In genomic region chr6:29649701-29650673, GRCh38 we compare ENCODE assay signal across 1 cellular context.
TF ChIP-seq lines count a peak whose summit lies in the region.

No MANE protein-coding gene starts in this region.

TF ChIP-seq in HepG2, 621 proteins besides CTCF, POLR2A, EP300 and RAD21 (continued from another document and continues in another):
- TF ChIP-seq MLX (CRISPR knock-in tag; IDR thresholded peaks at IDR 0.05) = no peak
- TF ChIP-seq ZNF7 (CRISPR knock-in tag; IDR thresholded peaks at IDR 0.05) = no peak
- no peak for TF ChIP-seq IKZF5 (CRISPR knock-in tag; IDR thresholded peaks at IDR 0.05)
- 0 out of 2 replicates have a peak, but pooled peaks have one; percentile 51 for TF ChIP-seq MED13 (CRISPR knock-in tag; IDR thresholded peaks at IDR 0.05)
- no peak for TF ChIP-seq GLMP (CRISPR knock-in tag; IDR thresholded peaks at IDR 0.05; ENCODE audit: borderline replicate concordance)
- no peak for TF ChIP-seq ZNF605 (CRISPR knock-in tag; IDR thresholded peaks at IDR 0.05)
- TF ChIP-seq HIVEP1 (CRISPR knock-in tag; IDR thresholded peaks at IDR 0.05) = no peak
- TF ChIP-seq POLR2G (IDR thresholded peaks at IDR 0.05; ENCODE audit: low read depth, low read length) = no peak
- TF ChIP-seq ZNF292 (CRISPR knock-in tag; IDR thresholded peaks at IDR 0.05; ENCODE audit: borderline replicate concordance, low read depth) = peak; percentile 49; the same call in 1 of the 2 replicates
- TF ChIP-seq KMT2B (CRISPR knock-in tag; IDR thresholded peaks at IDR 0.05) = no peak
- TF ChIP-seq HNF4G (IDR thresholded peaks at IDR 0.05; ENCODE audit: borderline replicate concordance, low read depth, low read length) = no peak
- no peak for TF ChIP-seq HNF4G (CRISPR knock-in tag; IDR thresholded peaks at IDR 0.05; ENCODE audit: borderline replicate concordance, low read depth)
- TF ChIP-seq XRCC5 (optimal IDR thresholded peaks at IDR 0.05; ENCODE audit: low read length) = peak; percentile 98
- no peak for TF ChIP-seq ZNF282 (IDR thresholded peaks at IDR 0.05; ENCODE audit: partially characterized antibody)
- no peak for TF ChIP-seq ZNF660 (CRISPR knock-in tag; IDR thresholded peaks at IDR 0.05; ENCODE audit: borderline replicate concordance, low read depth)
- peak; percentile 62; the same call in 1 of the 2 replicates for TF ChIP-seq SAP130 (CRISPR knock-in tag; IDR thresholded peaks at IDR 0.05; ENCODE audit: low read depth)
- no peak for TF ChIP-seq ZFP1 (CRISPR knock-in tag; IDR thresholded peaks at IDR 0.05)
- 0 out of 2 replicates have a peak, but pooled peaks have one; percentile 8 for TF ChIP-seq STAG1 (CRISPR knock-in tag; IDR thresholded peaks at IDR 0.05)
- no peak for TF ChIP-seq HMGA1 (CRISPR knock-in tag; conservative IDR thresholded peaks at IDR 0.05)
- no peak for TF ChIP-seq ZNF589 (CRISPR knock-in tag; conservative IDR thresholded peaks at IDR 0.05)
- no peak for TF ChIP-seq ATF7-NPFF (CRISPR knock-in tag; IDR thresholded peaks at IDR 0.05; ENCODE audit: low read depth)
- no peak for TF ChIP-seq KLF12 (CRISPR knock-in tag; IDR thresholded peaks at IDR 0.05; ENCODE audit: borderline replicate concordance)
- TF ChIP-seq ZNF850 (CRISPR knock-in tag; conservative IDR thresholded peaks at IDR 0.05) = no peak
- no peak for TF ChIP-seq SMARCE1 (IDR thresholded peaks at IDR 0.05; ENCODE audit: borderline replicate concordance)
- no peak for TF ChIP-seq SOX6 (IDR thresholded peaks at IDR 0.05)
- no peak for TF ChIP-seq SOX6 (CRISPR knock-in tag; IDR thresholded peaks at IDR 0.05)
- TF ChIP-seq ZNF224 (CRISPR knock-in tag; IDR thresholded peaks at IDR 0.05) = no peak
- no peak for TF ChIP-seq PRDM10 (CRISPR knock-in tag; IDR thresholded peaks at IDR 0.05; ENCODE audit: low read depth)
- no peak for TF ChIP-seq TSC22D2 (CRISPR knock-in tag; IDR thresholded peaks at IDR 0.05; ENCODE audit: borderline replicate concordance)
- TF ChIP-seq ZNF446 (CRISPR knock-in tag; IDR thresholded peaks at IDR 0.05) = no peak
- TF ChIP-seq ZBTB25 (CRISPR knock-in tag; IDR thresholded peaks at IDR 0.05) = no peak
- TF ChIP-seq THAP7 (CRISPR knock-in tag; IDR thresholded peaks at IDR 0.05) = no peak
- no peak for TF ChIP-seq ZBTB46 (CRISPR knock-in tag; IDR thresholded peaks at IDR 0.05; ENCODE audit: borderline replicate concordance)
- peak; percentile 84 for TF ChIP-seq NFYB (CRISPR knock-in tag; IDR thresholded peaks at IDR 0.05)
- no peak for TF ChIP-seq ARID2 (CRISPR knock-in tag; IDR thresholded peaks at IDR 0.05; ENCODE audit: borderline replicate concordance)
- no peak for TF ChIP-seq PAWR (CRISPR knock-in tag; IDR thresholded peaks at IDR 0.05; ENCODE audit: borderline replicate concordance)
- TF ChIP-seq BRF2 (CRISPR knock-in tag; IDR thresholded peaks at IDR 0.05) = no peak
- peak; percentile 79 for TF ChIP-seq NFYC (CRISPR knock-in tag; IDR thresholded peaks at IDR 0.05)
- no peak for TF ChIP-seq ZNF260 (CRISPR knock-in tag; IDR thresholded peaks at IDR 0.05; ENCODE audit: borderline replicate concordance, low read depth)
- no peak for TF ChIP-seq AHDC1 (CRISPR knock-in tag; IDR thresholded peaks at IDR 0.05; ENCODE audit: borderline replicate concordance)
- TF ChIP-seq ZBTB10 (CRISPR knock-in tag; IDR thresholded peaks at IDR 0.05; ENCODE audit: borderline replicate concordance) = peak; percentile 59; the same call in 1 of the 2 replicates
- TF ChIP-seq KLF9 (CRISPR knock-in tag; IDR thresholded peaks at IDR 0.05; ENCODE audit: low read depth) = no peak
- peak; percentile 31; the same call in 1 of the 2 replicates for TF ChIP-seq TBX3 (IDR thresholded peaks at IDR 0.05; ENCODE audit: borderline replicate concordance)
- no peak for TF ChIP-seq NFIC (IDR thresholded peaks at IDR 0.05; ENCODE audit: low read length)
